8 cellular contexts compared by ENCODE assay signal in genomic region chr5:141811287-141812155, GRCh38.
A peak's percentile ranks its signal among the peaks of the same experiment; 100 is the strongest.
DNase-seq lines count a peak whose midpoint lies in the region; ATAC-seq and TF ChIP-seq lines count a peak whose summit lies in the region.

No MANE protein-coding gene starts in this region.

- in situ Hi-C loops in GM13976 (cut with MboI; ENCODE audit: low sequenced_read_pairs, unreplicated experiment), result no loop called here

- TF ChIP-seq CTCF in GM13976 (IDR thresholded peaks at IDR 0.05; ENCODE audit: borderline replicate concordance, control extremely low read depth, extremely low read depth, insufficient read depth, missing control alignments) (peak; percentile 38), epithelial cell of proximal tubule (conservative IDR thresholded peaks at IDR 0.05; ENCODE audit: low read depth, low read length) (peak; percentile 71), osteocyte (IDR thresholded peaks at IDR 0.05) (peak; percentile 63)

- H3K9ac ChIP-seq in HUES6 (ENCODE audit: low read length), result no peak overlapping the region

- no peaks in the 10 kb centered on the region for H3K9me3 Mint-ChIP-seq in osteocyte (ENCODE audit: unreplicated experiment)

- peaks cover 51% of the 10 kb centered on the region for H3K4me1 ChIP-seq in HUES6 (ENCODE audit: control insufficient read depth, insufficient read depth, low read length)

- DNase-seq in AG08395 (ENCODE audit: low spot score), result peak; percentile 33
- DNase-seq in GM13976 (ENCODE audit: low spot score), result peak; percentile 78
- DNase-seq in activated CD4-positive, alpha-beta T cell treated with anti-CD3 and anti-CD28 coated beads, Interleukin-2, amount 50 U/mL, for 1 hour, result peak; percentile 7
- no peak for DNase-seq in epithelial cell of proximal tubule (ENCODE audit: low read depth)
- no peak for DNase-seq in osteocyte (ENCODE audit: extremely low spot score, unreplicated experiment)
- no peak for DNase-seq in NCI-H2171 (lab: John Stamatoyannopoulos, UW)

- H3K4me3 Mint-ChIP-seq in osteocyte (ENCODE audit: unreplicated experiment), result no peak overlapping the region

- H3K27me3 ChIP-seq in HUES6 (ENCODE audit: control insufficient read depth, insufficient read depth, low read length), result peaks cover 12% of the 10 kb centered on the region

- ATAC-seq in GM21717 (IDR thresholded peaks at IDR 0.05; ENCODE audit: unreplicated experiment), result no peak

- H3K36me3 Mint-ChIP-seq in osteocyte (ENCODE audit: unreplicated experiment), result no peaks in the 10 kb centered on the region

- H3K4me3 ChIP-seq in HUES6 (ENCODE audit: low read depth, low read length) (peak overlapping the region; percentile 50), epithelial cell of proximal tubule (ENCODE audit: low read depth, low read length) (no peak overlapping the region)

- peaks cover 2% of the 10 kb centered on the region for H3K4me1 Mint-ChIP-seq in osteocyte (ENCODE audit: unreplicated experiment)

- no peaks in the 10 kb centered on the region for H3K9me3 ChIP-seq in HUES6 (ENCODE audit: control insufficient read depth, insufficient read depth, low read depth, low read length)

- H3K27ac Mint-ChIP-seq in osteocyte (ENCODE audit: unreplicated experiment), result no peak overlapping the region

- H3K27me3 Mint-ChIP-seq in osteocyte (ENCODE audit: unreplicated experiment), result peaks cover 67% of the 10 kb centered on the region

- H3K27ac ChIP-seq in HUES6 (ENCODE audit: low read depth, low read length), result no peak overlapping the region

- no peaks in the 10 kb centered on the region for H3K36me3 ChIP-seq in HUES6 (ENCODE audit: control insufficient read depth, insufficient read depth, low read length)

Comparison
In these comparisons a context has a peak if more than half of its experiments do, and no peak if none do; other contexts are left out.
1. DNase-seq: peak in AG08395 (single experiment), GM13976 (single experiment) and activated CD4-positive, alpha-beta T cell treated with anti-CD3 and anti-CD28 coated beads, Interleukin-2, amount 50 U/mL, for 1 hour (single experiment); none in epithelial cell of proximal tubule (single experiment), osteocyte (single experiment) and NCI-H2171 (single experiment).
2. Peak in every context shown above with its lines, with median percentiles within 50 percentile points of each other: CTCF ChIP-seq.